In genomic region chr22:47841166-47841565, GRCh38 we compare ENCODE assay signal across 27 cellular contexts.
"Had no signal": no experiment of that assay in that cellular context is flagged by ENCODE, and none has a peak within 500 bp of the region (broad histone marks: within the 10 kb centered on the region; RNA-seq: fewer than 3 reads in every experiment).

No MANE protein-coding gene starts in this region.

- H3K36me3 Mint-ChIP-seq: activated CD4-positive, alpha-beta memory T cell treated with anti-CD3 and anti-CD28 coated beads for 36 hours; activated naive CD4-positive, alpha-beta T cell treated with anti-CD3 and anti-CD28 coated beads, Interleukin-2, amount 50 U/mL, for 72 hours had no signal

- H3K9me3 Mint-ChIP-seq: activated B cell treated with CpG ODN at 0.5 μM for 24 hours; activated CD4-positive, alpha-beta memory T cell treated with anti-CD3 and anti-CD28 coated beads for 36 hours; activated CD4-positive, alpha-beta T cell treated with anti-CD3 and anti-CD28 coated beads, Interleukin-2, amount 10 ng/mL, durations not matched to agents 24 days and 14 days; activated naive CD4-positive, alpha-beta T cell treated with anti-CD3 and anti-CD28 coated beads, Interleukin-2, amount 50 U/mL, for 72 hours; activated naive CD8-positive, alpha-beta T cell treated with anti-CD3 and anti-CD28 coated beads, Interleukin-2, amount 50 U/mL, for 24 hours; activated T-cell treated with anti-CD3 and anti-CD28 coated beads, Interleukin-2, amount 50 U/mL, for 4 hours had no signal

- H3K27ac Mint-ChIP-seq: activated B cell treated with CpG ODN at 0.5 μM for 24 hours; activated CD4-positive, alpha-beta memory T cell treated with anti-CD3 and anti-CD28 coated beads for 36 hours; activated CD4-positive, alpha-beta T cell treated with anti-CD3 and anti-CD28 coated beads, Interleukin-2, amount 10 ng/mL, durations not matched to agents 24 days and 14 days; activated naive CD4-positive, alpha-beta T cell treated with anti-CD3 and anti-CD28 coated beads, Interleukin-2, amount 50 U/mL, for 72 hours; activated naive CD8-positive, alpha-beta T cell treated with anti-CD3 and anti-CD28 coated beads, Interleukin-2, amount 50 U/mL, for 24 hours had no signal

- ATAC-seq: activated naive CD4-positive, alpha-beta T cell treated with anti-CD3 and anti-CD28 coated beads, Interleukin-2, amount 50 U/mL, for 72 hours; activated naive CD8-positive, alpha-beta T cell treated with anti-CD3 and anti-CD28 coated beads, Interleukin-2, amount 50 U/mL, for 24 hours; activated T-cell treated with anti-CD3 and anti-CD28 coated beads, Interleukin-2, amount 50 U/mL, for 4 hours; body of pancreas; Panc1; Right ventricle myocardium inferior had no signal

- H3K4me1 Mint-ChIP-seq: activated CD4-positive, alpha-beta T cell treated with anti-CD3 and anti-CD28 coated beads, Interleukin-2, amount 10 ng/mL, durations not matched to agents 24 days and 14 days had no signal

- H3K4me3 Mint-ChIP-seq: activated B cell treated with CpG ODN at 0.5 μM for 24 hours; activated CD4-positive, alpha-beta memory T cell treated with anti-CD3 and anti-CD28 coated beads for 36 hours; activated CD4-positive, alpha-beta T cell treated with anti-CD3 and anti-CD28 coated beads, Interleukin-2, amount 10 ng/mL, durations not matched to agents 24 days and 14 days; activated naive CD8-positive, alpha-beta T cell treated with anti-CD3 and anti-CD28 coated beads, Interleukin-2, amount 50 U/mL, for 24 hours; activated T-cell treated with anti-CD3 and anti-CD28 coated beads, Interleukin-2, amount 50 U/mL, for 4 hours had no signal

- H3K4me2 ChIP-seq: SK-N-SH had no signal

- H3K27ac ChIP-seq: ascending aorta, body of pancreas had no signal

- H3K27me3 Mint-ChIP-seq: activated CD4-positive, alpha-beta T cell treated with anti-CD3 and anti-CD28 coated beads, Interleukin-2, amount 10 ng/mL, durations not matched to agents 24 days and 14 days had no signal

- H3K36me3 ChIP-seq: ascending aorta had no signal

- H3K27me3 ChIP-seq: ascending aorta, body of pancreas had no signal

- H3K4me3 ChIP-seq: ascending aorta, body of pancreas had no signal

- H3K9ac ChIP-seq: SK-N-SH had no signal

- H3K9me2 ChIP-seq: SK-N-SH had no signal

- H3K9me3 ChIP-seq: ascending aorta, body of pancreas, SK-N-SH had no signal

- H3K4me1 ChIP-seq: ascending aorta, body of pancreas had no signal

- DNase-seq: activated B cell treated with CpG ODN at 0.5 μM for 24 hours; activated CD4-positive, alpha-beta memory T cell treated with anti-CD3 and anti-CD28 coated beads for 36 hours; activated CD4-positive, alpha-beta T cell treated with anti-CD3 and anti-CD28 coated beads for 1 hour; activated CD4-positive, alpha-beta T cell treated with anti-CD3 and anti-CD28 coated beads, Interleukin-2, amount 10 ng/mL, durations not matched to agents 24 days and 14 days; activated CD8-positive, alpha-beta memory T cell treated with anti-CD3 and anti-CD28 coated beads for 24 hours; activated effector memory CD4-positive, alpha-beta T cell treated with anti-CD3 and anti-CD28 coated beads, Interleukin-2, amount 50 U/mL, for 16 hours; activated naive CD4-positive, alpha-beta T cell treated with Interleukin-2 at 50 U/mL for 16 hours; activated naive CD8-positive, alpha-beta T cell treated with anti-CD3 and anti-CD28 coated beads, Interleukin-2, amount 50 U/mL, for 24 hours; activated T-cell treated with anti-CD3 and anti-CD28 coated beads, Interleukin-2, amount 50 U/mL, for 4 hours; amniotic stem cell; body of pancreas; central memory CD4-positive, alpha-beta T cell; KBM-7; NCI-H1092; NCI-H1417 treated with DMSO at 0.1 percent for 48 hours; NCI-H1694; NCI-H2029 treated with DMSO at 0.1 percent for 48 hours; NCI-H510A treated with DMSO at 0.1 percent for 48 hours; NCI-H69; OCI-M1; RPMI8226; SK-N-SH; SW 1271 had no signal
